21 cellular contexts compared by ENCODE assay signal in genomic region chr13:50167224-50167947, GRCh38.
DNase-seq lines count a peak whose midpoint lies in the region; ATAC-seq and TF ChIP-seq lines count a peak whose summit lies in the region.
"Had no signal": no experiment of that assay in that cellular context is flagged by ENCODE, and none has a peak within 500 bp of the region (broad histone marks: within the 10 kb centered on the region; RNA-seq: fewer than 3 reads in every experiment).

No MANE protein-coding gene starts in this region.

- intact Hi-C loops in natural killer cell (cut with micrococcal nuclease) (no loop called here), lower lobe of right lung (cut with DNase I) (no loop called here)

- H3K27ac ChIP-seq in OCI-LY3 (ENCODE audit: low read length) (peak overlapping the region; percentile 64), lower lobe of right lung (no peak overlapping the region)
- H3K27ac ChIP-seq: esophagus muscularis mucosa, left ventricle myocardium inferior, sigmoid colon, SJSA1, suprapubic skin had no signal

- no peak overlapping the region for H2AFZ ChIP-seq in OCI-LY3 (ENCODE audit: low read depth, low read length)

- no peak for DNase-seq in natural killer cell treated with Interleukin-12 subunit alpha and Interleukin-12 subunit beta and Interleukin-15 and Interleukin-18, amount 100 ng/mL, for 72 hours (ENCODE audit: low spot score)
- DNase-seq in natural killer cell (no peak), NCI-H2029 treated with DMSO at 0.1 percent for 48 hours (lab: John Stamatoyannopoulos, UW) (no peak), lower lobe of right lung (no peak), SW 1271 (lab: John Stamatoyannopoulos, UW) (no peak)
- DNase-seq in stimulated activated naive CD8-positive, alpha-beta T cell treated with anti-CD3 and anti-CD28 coated beads, Interleukin-15, amount 100 ng/mL, for 72 hours, result no peak
- DNase-seq: activated CD8-positive, alpha-beta memory T cell treated with anti-CD3 and anti-CD28 coated beads, Interleukin-2, amount 50 U/mL, for 48 hours; activated naive CD8-positive, alpha-beta T cell treated with anti-CD3 and anti-CD28 coated beads, Interleukin-2, amount 10 ng/mL, durations not matched to agents 7 days and 5 days; COR-L47; IMR-90; left ventricle myocardium inferior; MV-4-11; NCI-H2107; sigmoid colon; stimulated activated CD4-positive, alpha-beta T cell treated with anti-CD3 and anti-CD28 coated beads, Interleukin-1b, Interleukin-23, amount 100 ng/mL, for 48 hours had no signal

- H3K4me3 Mint-ChIP-seq in natural killer cell treated with Interleukin-12 subunit alpha and Interleukin-12 subunit beta and Interleukin-15 and Interleukin-18, amount 100 ng/mL, for 72 hours, result no peak overlapping the region
- no peak overlapping the region for H3K4me3 Mint-ChIP-seq in natural killer cell
- H3K4me3 Mint-ChIP-seq in stimulated activated naive CD8-positive, alpha-beta T cell treated with anti-CD3 and anti-CD28 coated beads, Interleukin-15, amount 100 ng/mL, for 72 hours, result no peak overlapping the region
- H3K4me3 Mint-ChIP-seq: activated naive CD8-positive, alpha-beta T cell treated with anti-CD3 and anti-CD28 coated beads, Interleukin-2, amount 10 ng/mL, durations not matched to agents 7 days and 5 days had no signal

- H3K27me3 ChIP-seq in OCI-LY3 (ENCODE audit: low read depth, low read length) (0 out of 2 replicates have a peak, but pooled peaks cover 6% of the 10 kb centered on the region), lower lobe of right lung (ENCODE audit: low read depth) (no peaks in the 10 kb centered on the region)
- H3K27me3 ChIP-seq: esophagus muscularis mucosa, sigmoid colon, SJSA1, suprapubic skin had no signal

- H3K9me3 ChIP-seq in OCI-LY3 (ENCODE audit: insufficient read depth, low read length) (no peaks in the 10 kb centered on the region), lower lobe of right lung (no peaks in the 10 kb centered on the region)
- H3K9me3 ChIP-seq: esophagus muscularis mucosa, HAP-1, left ventricle myocardium inferior, sigmoid colon, SJSA1, suprapubic skin had no signal

- no peaks in the 10 kb centered on the region for H3K79me2 ChIP-seq in OCI-LY3 (ENCODE audit: low read length)

- H3K4me3 ChIP-seq in OCI-LY3 (ENCODE audit: low read length) (peak overlapping the region; percentile 60), lower lobe of right lung (no peak overlapping the region)
- H3K4me3 ChIP-seq: esophagus muscularis mucosa, HAP-1, left ventricle myocardium inferior, sigmoid colon, SJSA1, suprapubic skin had no signal

- peaks cover 4% of the 10 kb centered on the region for H3K36me3 Mint-ChIP-seq in natural killer cell treated with Interleukin-12 subunit alpha and Interleukin-12 subunit beta and Interleukin-15 and Interleukin-18, amount 100 ng/mL, for 72 hours
- no peaks in the 10 kb centered on the region for H3K36me3 Mint-ChIP-seq in natural killer cell
- H3K36me3 Mint-ChIP-seq: activated naive CD8-positive, alpha-beta T cell treated with anti-CD3 and anti-CD28 coated beads, Interleukin-2, amount 10 ng/mL, durations not matched to agents 7 days and 5 days had no signal

- no peak for TF ChIP-seq CTCF in natural killer cell (IDR thresholded peaks at IDR 0.05)
- TF ChIP-seq CTCF in OCI-LY3 (IDR thresholded peaks at IDR 0.05; ENCODE audit: low read depth, low read length), result peak; percentile 40
- TF ChIP-seq CTCF in lower lobe of right lung (IDR thresholded peaks at IDR 0.05), result no peak

- peaks cover 0 to 14% of the 10 kb centered on the region in 2 donors for H3K4me1 Mint-ChIP-seq in natural killer cell treated with Interleukin-12 subunit alpha and Interleukin-12 subunit beta and Interleukin-15 and Interleukin-18, amount 100 ng/mL, for 72 hours (ENCODE audit: low read depth in 2 of 2)
- no peaks in the 10 kb centered on the region for H3K4me1 Mint-ChIP-seq in natural killer cell
- peaks cover 7% of the 10 kb centered on the region for H3K4me1 Mint-ChIP-seq in stimulated activated naive CD8-positive, alpha-beta T cell treated with anti-CD3 and anti-CD28 coated beads, Interleukin-15, amount 100 ng/mL, for 72 hours
- H3K4me1 Mint-ChIP-seq: activated naive CD8-positive, alpha-beta T cell treated with anti-CD3 and anti-CD28 coated beads, Interleukin-2, amount 10 ng/mL, durations not matched to agents 7 days and 5 days had no signal

- H3K36me3 ChIP-seq in OCI-LY3 (replicated peaks; ENCODE audit: low read depth, low read length) (no peaks in the 10 kb centered on the region), lower lobe of right lung (no peaks in the 10 kb centered on the region)
- H3K36me3 ChIP-seq: esophagus muscularis mucosa, HAP-1, left ventricle myocardium inferior, sigmoid colon, SJSA1, suprapubic skin had no signal

- peak; percentile 48 to 76 for ATAC-seq in natural killer cell treated with Interleukin-12 subunit alpha and Interleukin-12 subunit beta and Interleukin-15 and Interleukin-18, amount 100 ng/mL, for 72 hours
- no peak for ATAC-seq in natural killer cell
- ATAC-seq in GM21367 (IDR thresholded peaks at IDR 0.05; ENCODE audit: unreplicated experiment), result peak; percentile 67
- peak; percentile 97 for ATAC-seq in stimulated activated naive CD8-positive, alpha-beta T cell treated with anti-CD3 and anti-CD28 coated beads, Interleukin-15, amount 100 ng/mL, for 72 hours
- no peak for ATAC-seq in lower lobe of right lung

- H3K27me3 Mint-ChIP-seq in natural killer cell treated with Interleukin-12 subunit alpha and Interleukin-12 subunit beta and Interleukin-15 and Interleukin-18, amount 100 ng/mL, for 72 hours, result peaks cover 2 to 6% of the 10 kb centered on the region in 2 donors
- H3K27me3 Mint-ChIP-seq in natural killer cell (ENCODE audit: low read depth in 2 of 2), result no peaks in the 10 kb centered on the region
- no peaks in the 10 kb centered on the region for H3K27me3 Mint-ChIP-seq in stimulated activated naive CD8-positive, alpha-beta T cell treated with anti-CD3 and anti-CD28 coated beads, Interleukin-15, amount 100 ng/mL, for 72 hours

- peak overlapping the region; percentile 46; the same call in 1 of the 2 replicates for H3K9ac ChIP-seq in OCI-LY3 (ENCODE audit: low read length)

- H4K20me1 ChIP-seq in OCI-LY3 (ENCODE audit: insufficient read depth, low read length), result no peaks in the 10 kb centered on the region

- H3K4me2 ChIP-seq in OCI-LY3 (ENCODE audit: low read length), result peak overlapping the region; percentile 81

- no peak overlapping the region for H3K27ac Mint-ChIP-seq in natural killer cell treated with Interleukin-12 subunit alpha and Interleukin-12 subunit beta and Interleukin-15 and Interleukin-18, amount 100 ng/mL, for 72 hours
- H3K27ac Mint-ChIP-seq in natural killer cell, result no peak overlapping the region
- H3K27ac Mint-ChIP-seq in stimulated activated naive CD8-positive, alpha-beta T cell treated with anti-CD3 and anti-CD28 coated beads, Interleukin-15, amount 100 ng/mL, for 72 hours, result no peak overlapping the region
- H3K27ac Mint-ChIP-seq: activated naive CD8-positive, alpha-beta T cell treated with anti-CD3 and anti-CD28 coated beads, Interleukin-2, amount 10 ng/mL, durations not matched to agents 7 days and 5 days had no signal

- no peaks in the 10 kb centered on the region for H3K9me3 Mint-ChIP-seq in natural killer cell treated with Interleukin-12 subunit alpha and Interleukin-12 subunit beta and Interleukin-15 and Interleukin-18, amount 100 ng/mL, for 72 hours
- H3K9me3 Mint-ChIP-seq in natural killer cell, result no peaks in the 10 kb centered on the region
- peaks cover 0 to 4% of the 10 kb centered on the region in 2 donors for H3K9me3 Mint-ChIP-seq in stimulated activated naive CD8-positive, alpha-beta T cell treated with anti-CD3 and anti-CD28 coated beads, Interleukin-15, amount 100 ng/mL, for 72 hours

- H3K4me1 ChIP-seq in OCI-LY3 (ENCODE audit: low read length) (peaks cover 25% of the 10 kb centered on the region), lower lobe of right lung (peaks cover 4% of the 10 kb centered on the region)
- H3K4me1 ChIP-seq: HAP-1, left ventricle myocardium inferior, sigmoid colon, SJSA1, suprapubic skin had no signal

Comparison
In these comparisons a context has a peak if more than half of its experiments do, and no peak if none do; other contexts are left out.
1. ATAC-seq: peak in natural killer cell treated with Interleukin-12 subunit alpha and Interleukin-12 subunit beta and Interleukin-15 and Interleukin-18, amount 100 ng/mL, for 72 hours (2 of 2), GM21367 (single experiment) and stimulated activated naive CD8-positive, alpha-beta T cell treated with anti-CD3 and anti-CD28 coated beads, Interleukin-15, amount 100 ng/mL, for 72 hours (single experiment); none in natural killer cell (0 of 3) and lower lobe of right lung (0 of 2).